Comparison of ENCODE assay signal across 17 cellular contexts in the genomic region with DNA sequence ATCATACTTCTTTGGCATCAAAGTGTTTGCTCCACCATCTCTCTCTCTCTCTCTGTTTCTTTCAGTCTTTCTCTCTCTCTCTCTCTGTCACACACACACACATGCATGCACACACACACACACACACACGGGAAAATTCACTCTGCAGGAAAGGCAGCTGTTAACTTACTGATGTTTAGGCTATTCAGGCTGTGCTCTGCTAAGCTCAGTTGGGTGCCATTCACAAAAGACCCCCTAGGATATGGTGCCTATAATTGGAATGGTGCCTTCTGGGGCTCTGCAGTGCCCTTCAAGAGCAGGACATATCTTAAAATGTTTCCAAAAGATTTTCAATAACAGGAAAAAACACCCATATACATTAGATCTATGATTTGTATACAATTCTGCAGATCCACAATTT.
DNase-seq lines count a peak whose midpoint lies in the region; TF ChIP-seq lines count a peak whose summit lies in the region.
"Had no signal": no experiment of that assay in that cellular context is flagged by ENCODE, and none has a peak within 500 bp of the region (broad histone marks: within the 10 kb centered on the region; RNA-seq: fewer than 3 reads in every experiment).

No MANE protein-coding gene starts in this region.

- H3K27ac Mint-ChIP-seq in glutamatergic neuron (ENCODE audit: unreplicated experiment) (no peak overlapping the region), neural progenitor cell (no peak overlapping the region)
- H3K27ac Mint-ChIP-seq: CD8-positive, alpha-beta memory T cell; IgD-negative memory B cell had no signal

- no peaks in the 10 kb centered on the region for H3F3A ChIP-seq in neural progenitor cell (ENCODE audit: low read depth)

- intact Hi-C loops in left ventricle myocardium inferior (cut with micrococcal nuclease), result no loop called here

- peak overlapping the region; percentile 37 for H3K4me2 ChIP-seq in neural progenitor cell

- H3K4me3 Mint-ChIP-seq in glutamatergic neuron (ENCODE audit: unreplicated experiment), result no peak overlapping the region
- H3K4me3 Mint-ChIP-seq in neural progenitor cell, result no peak overlapping the region
- H3K4me3 Mint-ChIP-seq: CD8-positive, alpha-beta memory T cell; IgD-negative memory B cell had no signal

- H3K27ac ChIP-seq in neural progenitor cell (no peak overlapping the region), left ventricle myocardium inferior (replicated peaks) (no peak overlapping the region)

- H4K20me1 ChIP-seq in neural progenitor cell (ENCODE audit: low read depth), result no peaks in the 10 kb centered on the region

- peaks cover 8% of the 10 kb centered on the region for H3K4me1 ChIP-seq in neural progenitor cell
- H3K4me1 ChIP-seq in left ventricle myocardium inferior, result no peaks in the 10 kb centered on the region
- H3K4me1 ChIP-seq: BE2C, Caco-2 had no signal

- DNase-seq in ELF-1 (ENCODE audit: low read depth, low spot score) (peak; percentile 6), NCI-H146 (lab: John Stamatoyannopoulos, UW) (peak; percentile 82), glutamatergic neuron (peak; percentile 17), neural progenitor cell (ENCODE audit: low spot score) (peak; percentile 24), RPMI8226 (no peak), left ventricle myocardium inferior (no peak), NCI-H82 treated with DMSO at 0.1 percent for 48 hours (lab: John Stamatoyannopoulos, UW; ENCODE audit: unreplicated experiment) (no peak)
- DNase-seq: ACHN; BE2C; C1 segment of cervical spinal cord; Caco-2; CD4-positive, CD25-positive, alpha-beta regulatory T cell; CD8-positive, alpha-beta memory T cell; GF-D8; GOT3; H7 had no signal

- no peak overlapping the region for H2AFZ ChIP-seq in neural progenitor cell (replicated peaks)

- no peaks in the 10 kb centered on the region for H3K27me3 ChIP-seq in neural progenitor cell
- no peaks in the 10 kb centered on the region for H3K27me3 ChIP-seq in left ventricle myocardium inferior (ENCODE audit: low read depth)
- H3K27me3 ChIP-seq: BE2C had no signal

- H3K9me3 Mint-ChIP-seq in glutamatergic neuron (ENCODE audit: unreplicated experiment) (no peaks in the 10 kb centered on the region), neural progenitor cell (no peaks in the 10 kb centered on the region)
- H3K9me3 Mint-ChIP-seq: CD8-positive, alpha-beta memory T cell had no signal

- H3K9ac ChIP-seq in neural progenitor cell, result no peak overlapping the region

- TF ChIP-seq CTCF in glutamatergic neuron (IDR thresholded peaks at IDR 0.05; ENCODE audit: partially characterized antibody, unreplicated experiment) (no peak), neural progenitor cell (IDR thresholded peaks at IDR 0.05) (no peak), left ventricle myocardium inferior (IDR thresholded peaks at IDR 0.05; ENCODE audit: borderline replicate concordance) (no peak)

- H3K27me3 Mint-ChIP-seq in glutamatergic neuron (ENCODE audit: unreplicated experiment) (no peaks in the 10 kb centered on the region), neural progenitor cell (ENCODE audit: insufficient read depth, low read depth) (no peaks in the 10 kb centered on the region)
- H3K27me3 Mint-ChIP-seq: CD4-positive, CD25-positive, alpha-beta regulatory T cell; CD8-positive, alpha-beta memory T cell; IgD-negative memory B cell had no signal

- H3K9me3 ChIP-seq in neural progenitor cell (ENCODE audit: low read depth) (no peaks in the 10 kb centered on the region), left ventricle myocardium inferior (replicated peaks) (no peaks in the 10 kb centered on the region)
- H3K9me3 ChIP-seq: BE2C, Caco-2 had no signal

- peaks cover 5% of the 10 kb centered on the region for H3K4me1 Mint-ChIP-seq in glutamatergic neuron (ENCODE audit: low read depth, unreplicated experiment)
- peaks cover 12% of the 10 kb centered on the region for H3K4me1 Mint-ChIP-seq in neural progenitor cell
- H3K4me1 Mint-ChIP-seq: CD4-positive, CD25-positive, alpha-beta regulatory T cell; CD8-positive, alpha-beta memory T cell had no signal

- H3K36me3 ChIP-seq in neural progenitor cell, result no peaks in the 10 kb centered on the region
- H3K36me3 ChIP-seq in left ventricle myocardium inferior, result no peaks in the 10 kb centered on the region
- H3K36me3 ChIP-seq: BE2C had no signal

- H3K36me3 Mint-ChIP-seq in glutamatergic neuron (ENCODE audit: unreplicated experiment), result no peaks in the 10 kb centered on the region
- H3K36me3 Mint-ChIP-seq in neural progenitor cell, result no peaks in the 10 kb centered on the region
- H3K36me3 Mint-ChIP-seq: CD4-positive, CD25-positive, alpha-beta regulatory T cell; CD8-positive, alpha-beta memory T cell; IgD-negative memory B cell had no signal

- no peak overlapping the region for H3K4me3 ChIP-seq in neural progenitor cell
- H3K4me3 ChIP-seq in left ventricle myocardium inferior, result no peak overlapping the region

- H3K79me2 ChIP-seq in neural progenitor cell (ENCODE audit: low read depth), result no peaks in the 10 kb centered on the region

Comparison
In these comparisons a context has a peak if more than half of its experiments do, and no peak if none do; other contexts are left out.
1. DNase-seq: peak in ELF-1 (single experiment), NCI-H146 (single experiment), glutamatergic neuron (single experiment) and neural progenitor cell (single experiment); none in RPMI8226 (single experiment), left ventricle myocardium inferior (single experiment) and NCI-H82 treated with DMSO at 0.1 percent for 48 hours (single experiment).